In the genomic region with DNA sequence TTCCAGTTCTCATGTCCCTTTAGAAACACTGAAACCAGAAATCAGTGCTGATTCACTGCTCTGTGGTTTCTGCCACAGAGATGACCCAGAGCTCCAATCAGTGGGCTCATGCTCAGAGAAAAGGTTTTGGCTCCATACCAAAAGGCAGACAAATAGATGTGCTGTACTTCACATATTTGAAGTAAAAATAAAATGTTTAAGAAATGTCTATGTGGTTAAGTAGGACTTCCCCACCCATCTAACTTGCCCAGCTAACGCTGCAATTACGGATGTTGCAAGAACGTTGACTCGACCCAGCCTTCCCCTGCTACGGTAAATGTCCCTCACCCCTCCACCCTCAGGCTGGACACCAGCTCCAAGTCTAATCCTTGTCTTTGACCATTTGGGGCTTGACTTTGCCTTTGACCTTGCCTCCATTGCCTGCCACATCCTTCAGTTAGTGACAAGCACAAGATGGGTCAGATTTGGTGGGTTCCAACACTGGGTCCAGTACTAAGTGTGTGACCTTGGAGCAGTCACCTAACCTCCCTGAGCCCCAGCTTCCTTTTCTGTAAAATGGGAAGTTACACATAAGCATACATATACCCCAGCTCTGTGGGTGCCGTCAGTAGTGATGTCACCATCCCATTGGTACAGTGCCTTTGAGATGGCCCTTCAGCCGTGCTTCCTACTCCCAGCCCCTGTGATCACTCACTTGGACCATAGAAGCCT, we compare ENCODE assay signal across 11 cellular contexts.
DNase-seq lines count a peak whose midpoint lies in the region; ATAC-seq and TF ChIP-seq lines count a peak whose summit lies in the region.
"Had no signal": no experiment of that assay in that cellular context is flagged by ENCODE, and none has a peak within 500 bp of the region (broad histone marks: within the 10 kb centered on the region; RNA-seq: fewer than 3 reads in every experiment).

No MANE protein-coding gene starts in this region.

- no peaks in the 10 kb centered on the region for H3K9me3 ChIP-seq in CD4-positive, CD25-positive, alpha-beta regulatory T cell (ENCODE audit: control insufficient read depth in 2 of 2, low read length in 2 of 2)
- no peaks in the 10 kb centered on the region for H3K9me3 ChIP-seq in esophagus squamous epithelium
- no peaks in the 10 kb centered on the region for H3K9me3 ChIP-seq in neutrophil
- H3K9me3 ChIP-seq: tibial nerve had no signal

- no peak for TF ChIP-seq CTCF in esophagus squamous epithelium (IDR thresholded peaks at IDR 0.05)
- no peak for TF ChIP-seq CTCF in neutrophil (IDR thresholded peaks at IDR 0.05)

- ATAC-seq in CD4-positive, CD25-positive, alpha-beta regulatory T cell (ENCODE audit: low read depth in 2 of 2): peak; percentile 25 to 26
- ATAC-seq in HG03354 (IDR thresholded peaks at IDR 0.05; ENCODE audit: poor library complexity, severe bottlenecking, unreplicated experiment): no peak

- no peaks in the 10 kb centered on the region for H3K36me3 ChIP-seq in CD4-positive, CD25-positive, alpha-beta regulatory T cell (ENCODE audit: control insufficient read depth, insufficient read depth, low read length)
- H3K36me3 ChIP-seq in esophagus squamous epithelium (no peaks in the 10 kb centered on the region), neutrophil (peaks cover 23% of the 10 kb centered on the region)
- H3K36me3 ChIP-seq: tibial nerve had no signal

- CTCF ChIA-PET in HEK293T (lab: Yijun Ruan, JAX): interaction anchor here (0.9 kb wide), 1 partner anchor 391 kb away, joined by 4 read pairs; no protein-coding TSS in a partner anchor

- H3K27me3 Mint-ChIP-seq in CD4-positive, CD25-positive, alpha-beta regulatory T cell: peaks cover 31% of the 10 kb centered on the region

- H3K4me1 Mint-ChIP-seq in CD4-positive, CD25-positive, alpha-beta regulatory T cell: peaks cover 0 to 13% (median under 1%) of the 10 kb centered on the region in 4 donors

- H3K9me3 Mint-ChIP-seq in CD4-positive, CD25-positive, alpha-beta regulatory T cell: no peaks in the 10 kb centered on the region

- no peak overlapping the region for H3K27ac Mint-ChIP-seq in CD4-positive, CD25-positive, alpha-beta regulatory T cell

- TF ChIP-seq POLR2A in esophagus squamous epithelium (IDR thresholded peaks at IDR 0.05): no peak

- no peak for DNase-seq in CD4-positive, CD25-positive, alpha-beta regulatory T cell
- DNase-seq in NOMO-1 (lab: John Stamatoyannopoulos, UW; ENCODE audit: unreplicated experiment in 2 of 2) (peak; percentile 93 to 97), esophagus squamous epithelium (lab: John Stamatoyannopoulos, UW) (peak; percentile 26), NCI-H146 (lab: John Stamatoyannopoulos, UW) (no peak), HEK293T (ENCODE audit: extremely low spot score) (no peak)
- DNase-seq in stimulated activated CD4-positive, alpha-beta T cell treated with anti-CD3 and anti-CD28 coated beads, Interleukin-4, amount 100 ng/mL, for 4 hours: no peak
- DNase-seq: activated effector memory CD4-positive, alpha-beta T cell treated with Interleukin-2 at 50 U/mL for 16 hours; NCI-H1694 treated with DMSO at 0.1 percent for 48 hours had no signal

- intact Hi-C loops in esophagus squamous epithelium (cut with DNase I): no loop called here

- peaks cover 9% of the 10 kb centered on the region for H3K4me1 ChIP-seq in CD4-positive, CD25-positive, alpha-beta regulatory T cell (ENCODE audit: control insufficient read depth, insufficient read depth, low read length, poor library complexity, severe bottlenecking)
- H3K4me1 ChIP-seq in esophagus squamous epithelium (peaks cover 18 to 35% (median 21%) of the 10 kb centered on the region in 3 donors), neutrophil (ENCODE audit: control insufficient read depth in 1 of 2, insufficient read depth in 1 of 2, low read depth in 1 of 2, low read length in 1 of 2) (peaks cover 78% of the 10 kb centered on the region in 2 experiments)

- H3K36me3 Mint-ChIP-seq in CD4-positive, CD25-positive, alpha-beta regulatory T cell: no peaks in the 10 kb centered on the region

- H3K27ac ChIP-seq in CD4-positive, CD25-positive, alpha-beta regulatory T cell (ENCODE audit: insufficient read depth, low read length, poor library complexity, severe bottlenecking): no peak overlapping the region
- H3K27ac ChIP-seq in esophagus squamous epithelium: peak overlapping the region in 2 of 4 donors; percentile 62 to 63
- H3K27ac ChIP-seq in neutrophil: peak overlapping the region; percentile 95

- no peaks in the 10 kb centered on the region for H3K27me3 ChIP-seq in CD4-positive, CD25-positive, alpha-beta regulatory T cell (ENCODE audit: control insufficient read depth, insufficient read depth, low read length)
- peaks cover 0 to 28% (median 0%) of the 10 kb centered on the region in 4 donors for H3K27me3 ChIP-seq in esophagus squamous epithelium
- H3K27me3 ChIP-seq in neutrophil: peaks cover 19% of the 10 kb centered on the region

- WGBS in esophagus squamous epithelium, 2 donors: 29 to 32% methylated on average over 7 of the region's 7 CpGs

- no peak overlapping the region for H3K4me3 ChIP-seq in CD4-positive, CD25-positive, alpha-beta regulatory T cell (ENCODE audit: low read depth, low read length)
- H3K4me3 ChIP-seq in esophagus squamous epithelium (no peak overlapping the region), neutrophil (ENCODE audit: low read depth in 1 of 2, low read length in 1 of 2) (peak overlapping the region; percentile 49 to 58)
- H3K4me3 ChIP-seq: tibial nerve had no signal

- no peak overlapping the region for H3K4me3 Mint-ChIP-seq in CD4-positive, CD25-positive, alpha-beta regulatory T cell

- POLR2A ChIA-PET in HEK293T (lab: Yijun Ruan, JAX): interaction anchor here (0.7 kb wide), 1 partner anchor 96 kb away, joined by 3 read pairs; a partner anchor contains a TSS

TF ChIP-seq in HEK293T, 16 proteins besides CTCF, POLR2A, EP300 and RAD21:
- TF ChIP-seq SUZ12 (IDR thresholded peaks at IDR 0.05): no peak
- TF ChIP-seq TARDBP (IDR thresholded peaks at IDR 0.05): no peak
- TF ChIP-seq ARNT (IDR thresholded peaks at IDR 0.05): no peak
- no peak for TF ChIP-seq SP1 (IDR thresholded peaks at IDR 0.05)
- TF ChIP-seq NFRKB (IDR thresholded peaks at IDR 0.05): no peak
- no peak for TF ChIP-seq CTBP1 (IDR thresholded peaks at IDR 0.05; ENCODE audit: borderline replicate concordance)
- no peak for TF ChIP-seq HDGF (IDR thresholded peaks at IDR 0.05; ENCODE audit: borderline replicate concordance)
- TF ChIP-seq FOXM1 (IDR thresholded peaks at IDR 0.05; ENCODE audit: borderline replicate concordance): no peak
- TF ChIP-seq FOXK2 (IDR thresholded peaks at IDR 0.05): no peak
- TF ChIP-seq LEF1 (IDR thresholded peaks at IDR 0.05; ENCODE audit: borderline replicate concordance): no peak

Comparison
In these comparisons a context has a peak if more than half of its experiments do, and no peak if none do; other contexts are left out.
1. DNase-seq: peak in NOMO-1 (2 of 2) and esophagus squamous epithelium (single experiment); none in CD4-positive, CD25-positive, alpha-beta regulatory T cell (0 of 3), NCI-H146 (single experiment), stimulated activated CD4-positive, alpha-beta T cell treated with anti-CD3 and anti-CD28 coated beads, Interleukin-4, amount 100 ng/mL, for 4 hours (0 of 2) and HEK293T (single experiment).
2. H3K4me3 ChIP-seq: peak in neutrophil (2 of 2); none in CD4-positive, CD25-positive, alpha-beta regulatory T cell (single experiment) and esophagus squamous epithelium (0 of 4).